ENCODE assay signal across 18 cellular contexts in genomic region chr16:3554351-3554928, GRCh38. TPM values are rescaled to one million over a fixed set of nuclear protein-coding genes. Genes with fewer than 3 reads are reported as not detected.
DNase-seq lines count a peak whose midpoint lies in the region; ATAC-seq and TF ChIP-seq lines count a peak whose summit lies in the region.
"Had no signal": no experiment of that assay in that cellular context is flagged by ENCODE, and none has a peak within 500 bp of the region (broad histone marks: within the 10 kb centered on the region; RNA-seq: fewer than 3 reads in every experiment).

No MANE protein-coding gene starts in this region.

- H3K23me2 ChIP-seq in H9 (ENCODE audit: insufficient read length, low read depth, low read length, poor library complexity, severe bottlenecking), result peaks cover 5% of the 10 kb centered on the region

- H3K23ac ChIP-seq in H9 (ENCODE audit: insufficient read length, low read depth, low read length) (no peak overlapping the region), mesendoderm (ENCODE audit: low read length) (no peak overlapping the region)

- H2BK15ac ChIP-seq in H9 (ENCODE audit: low read depth, low read length) (no peak overlapping the region), mesendoderm (replicated peaks; ENCODE audit: low read depth) (no peak overlapping the region)

- H3K14ac ChIP-seq in H9 (ENCODE audit: insufficient read depth, low read length), result peak overlapping the region; percentile 64; the same call in 1 of the 2 replicates

- peaks cover 5% of the 10 kb centered on the region for H3K4me1 Mint-ChIP-seq in CD4-positive, alpha-beta T cell (ENCODE audit: low read depth)
- H3K4me1 Mint-ChIP-seq in H9 (peaks cover 36 to 38% of the 10 kb centered on the region in 2 experiments), WTC11 (peaks cover 34% of the 10 kb centered on the region)

- H3K79me1 ChIP-seq in H9 (ENCODE audit: insufficient read depth, low read depth, low read length, poor library complexity, severe bottlenecking) (no peaks in the 10 kb centered on the region), mesendoderm (ENCODE audit: low read length) (no peaks in the 10 kb centered on the region)

- H3K4me3 Mint-ChIP-seq in CD4-positive, alpha-beta T cell, result no peak overlapping the region
- H3K4me3 Mint-ChIP-seq in H9 (peak overlapping the region; percentile 19 to 48; a peak in 3 of 5 replicates), WTC11 (peak overlapping the region; percentile 7; the same call in 1 of the 2 replicates)

- no peaks in the 10 kb centered on the region for H3K27me3 Mint-ChIP-seq in CD4-positive, alpha-beta T cell
- H3K27me3 Mint-ChIP-seq in H9 (ENCODE audit: low read depth) (peaks cover 52% of the 10 kb centered on the region), WTC11 (ENCODE audit: low read depth) (peaks cover 52% of the 10 kb centered on the region)

- H4K91ac ChIP-seq in H9 (ENCODE audit: insufficient read length, low read depth, low read length), result no peak overlapping the region

- no peaks in the 10 kb centered on the region for H3K9me3 Mint-ChIP-seq in CD4-positive, alpha-beta T cell
- H3K9me3 Mint-ChIP-seq in H9 (peaks cover 5 to 6% of the 10 kb centered on the region in 2 experiments; a peak in 3 of 5 replicates), WTC11 (peaks cover 17% of the 10 kb centered on the region)

- POLR2A ChIA-PET in CD4-positive, alpha-beta T cell (lab: Charles Lee), result interaction anchor here (1.1 kb wide), 1 partner anchor 45 kb away, joined by 4 read pairs; no protein-coding TSS in a partner anchor
- POLR2A ChIA-PET in WTC11 (lab: Charles Lee), result no interaction called here

- H3K36me3 Mint-ChIP-seq in CD4-positive, alpha-beta T cell (ENCODE audit: low read depth), result peaks cover 83% of the 10 kb centered on the region
- H3K36me3 Mint-ChIP-seq in H9 (ENCODE audit: insufficient read depth in 1 of 3, low read depth in 3 of 3) (peaks cover 0 to 20% (median 9%) of the 10 kb centered on the region in 3 experiments; a peak in 5 of 7 replicates), WTC11 (no peaks in the 10 kb centered on the region)

- no peak overlapping the region for H2AK5ac ChIP-seq in H9 (ENCODE audit: insufficient read length, low read length)
- peak overlapping the region; percentile 43 for H2AK5ac ChIP-seq in mesendoderm (ENCODE audit: low read length)

- H3K18ac ChIP-seq in H9 (ENCODE audit: insufficient read length, low read depth, low read length), result no peak overlapping the region
- H3K18ac ChIP-seq in mesendoderm (ENCODE audit: low read length), result no peak overlapping the region

- H4K8ac ChIP-seq in H9 (replicated peaks; ENCODE audit: insufficient read length, low read depth, low read length) (no peak overlapping the region), mesendoderm (ENCODE audit: low read depth, low read length) (no peak overlapping the region)

- no peak overlapping the region for H3K9ac ChIP-seq in H9 (ENCODE audit: extremely low read depth, insufficient read length, low read length)
- no peak overlapping the region for H3K9ac ChIP-seq in mesendoderm (ENCODE audit: low read length)
- H3K9ac ChIP-seq: BLaER1 had no signal

- no peaks in the 10 kb centered on the region for H3K79me2 ChIP-seq in H9 (ENCODE audit: insufficient read depth, low read length)
- no peaks in the 10 kb centered on the region for H3K79me2 ChIP-seq in mesendoderm (ENCODE audit: control insufficient read depth, insufficient read depth, low read length)

- H3K27me3 ChIP-seq in CD4-positive, alpha-beta T cell (ENCODE audit: control insufficient read depth, insufficient read depth, low read length), result no peaks in the 10 kb centered on the region
- no peaks in the 10 kb centered on the region for H3K27me3 ChIP-seq in H9 (ENCODE audit: insufficient read depth, low read length)
- H3K27me3 ChIP-seq in mesendoderm (ENCODE audit: insufficient read depth, low read length, poor library complexity), result no peaks in the 10 kb centered on the region
- H3K27me3 ChIP-seq: BLaER1 had no signal

- H3K56ac ChIP-seq in H9 (ENCODE audit: insufficient read length, low read depth, low read length), result no peak overlapping the region
- no peak overlapping the region for H3K56ac ChIP-seq in mesendoderm (ENCODE audit: low read length)

- peak overlapping the region; percentile 15 for H3K27ac ChIP-seq in CD4-positive, alpha-beta T cell (ENCODE audit: low read depth, low read length)
- H3K27ac ChIP-seq in H9 (ENCODE audit: insufficient read length, low read depth, low read length), result no peak overlapping the region
- H3K27ac ChIP-seq in mesendoderm (ENCODE audit: low read depth, low read length), result no peak overlapping the region
- H3K27ac ChIP-seq: BLaER1 had no signal

- H2AFZ ChIP-seq in H9 (ENCODE audit: low read length), result no peak overlapping the region

- TF ChIP-seq CTCF in CD4-positive, alpha-beta T cell (IDR thresholded peaks at IDR 0.05), result no peak
- no peak for TF ChIP-seq CTCF in H9 (conservative IDR thresholded peaks at IDR 0.05)
- no peak for TF ChIP-seq CTCF in WTC11 (IDR thresholded peaks at IDR 0.05)

- CTCF ChIA-PET in CD4-positive, alpha-beta T cell (lab: Charles Lee), result no interaction called here
- CTCF ChIA-PET in WTC11 (lab: Charles Lee), result interaction anchor here (1.0 kb wide), 1 partner anchor 100 kb away, joined by 3 read pairs; no protein-coding TSS in a partner anchor

- intact Hi-C loops in CD4-positive, alpha-beta T cell (cut with DNase I, micrococcal nuclease), result no loop called here

- no peak for DNase-seq in CD4-positive, alpha-beta T cell
- peak; percentile 66 for DNase-seq in H9
- no peak for DNase-seq in WTC11 (ENCODE audit: low spot score)
- DNase-seq in mesendoderm, result no peak
- no peak for DNase-seq in stimulated activated CD4-positive, alpha-beta T cell treated with anti-CD3 and anti-CD28 coated beads, Interleukin-2, amount 100 ng/mL, for 24 hours
- no peak for DNase-seq in stimulated activated CD4-positive, alpha-beta T cell treated with anti-CD3 and anti-CD28 coated beads, Interleukin-12 subunit alpha, Interleukin-12 subunit beta, amount 100 ng/mL, for 4 hours
- no peak for DNase-seq in SIG-M5 (lab: John Stamatoyannopoulos, UW)
- DNase-seq: H7, IMR-90, NCI-H1417, NCI-H1930, NCI-H446 treated with DMSO at 0.1 percent for 48 hours, NCI-H69 had no signal

- H2BK20ac ChIP-seq in H9 (ENCODE audit: low read depth, low read length, poor library complexity, severe bottlenecking), result no peak overlapping the region

- no peak for ATAC-seq in CD4-positive, alpha-beta T cell (ENCODE audit: poor library complexity)
- peak; percentile 40 for ATAC-seq in WTC11
- ATAC-seq: Right ventricle myocardium inferior had no signal

- H2BK120ac ChIP-seq in H9 (ENCODE audit: low read depth, low read length, poor library complexity, severe bottlenecking) (no peak overlapping the region), mesendoderm (ENCODE audit: low read depth, low read length) (no peak overlapping the region)

- peak overlapping the region; percentile 30 for H3K27ac Mint-ChIP-seq in CD4-positive, alpha-beta T cell
- H3K27ac Mint-ChIP-seq in H9, result peak overlapping the region; percentile 50 to 85 (median 57); a peak in 5 of 7 replicates
- H3K27ac Mint-ChIP-seq in WTC11, result peak overlapping the region; percentile 91

- H3K4ac ChIP-seq in H9 (ENCODE audit: low read depth, low read length), result no peak overlapping the region
- no peak overlapping the region for H3K4ac ChIP-seq in mesendoderm (ENCODE audit: low read depth, low read length)

- H3K4me1 ChIP-seq in H9 (ENCODE audit: insufficient read depth, low read length), result peaks cover 4% of the 10 kb centered on the region; the same call in 1 of the 2 replicates
- H3K4me1 ChIP-seq in mesendoderm (ENCODE audit: control insufficient read depth, low read depth, low read length), result peaks cover 8% of the 10 kb centered on the region

- no CpG with 5 or more reads among the region's 7 CpGs for WGBS in H9 (ENCODE audit: extremely low coverage, insufficient read length, low lambda C conversion rate)
- WGBS in mesendoderm (ENCODE audit: extremely low coverage, insufficient coverage, low lambda C conversion rate), result no CpG with 5 or more reads among the region's 7 CpGs

- H2BK12ac ChIP-seq in H9 (ENCODE audit: insufficient read length, low read depth, low read length), result no peak overlapping the region

- no peak overlapping the region for H3K4me2 ChIP-seq in H9 (ENCODE audit: insufficient read depth, insufficient read length, low read length)
- H3K4me2 ChIP-seq in mesendoderm (ENCODE audit: low read length), result no peak overlapping the region

- no peaks in the 10 kb centered on the region for H3K9me3 ChIP-seq in CD4-positive, alpha-beta T cell (ENCODE audit: control insufficient read depth, low read length)
- H3K9me3 ChIP-seq in H9 (ENCODE audit: control insufficient read depth, low read depth, low read length), result no peaks in the 10 kb centered on the region

- no peaks in the 10 kb centered on the region for H4K20me1 ChIP-seq in H9 (ENCODE audit: control insufficient read depth, insufficient read depth, insufficient read length)
- H4K20me1 ChIP-seq: BLaER1 had no signal

- H3K4me3 ChIP-seq in mesendoderm (ENCODE audit: low read length), result no peak overlapping the region
- H3K4me3 ChIP-seq: BLaER1 had no signal

- H2BK5ac ChIP-seq in H9 (ENCODE audit: insufficient read length, low read length) (no peak overlapping the region), mesendoderm (ENCODE audit: low read length) (no peak overlapping the region)

- no peak overlapping the region for H3T11ph ChIP-seq in H9 (ENCODE audit: low read length)

- no peaks in the 10 kb centered on the region for H3K36me3 ChIP-seq in mesendoderm (ENCODE audit: control insufficient read depth, insufficient read depth, low read length)

- H4K5ac ChIP-seq in H9 (ENCODE audit: insufficient read length, low read depth, low read length), result no peak overlapping the region
- no peak overlapping the region for H4K5ac ChIP-seq in mesendoderm (ENCODE audit: low read length)

TF ChIP-seq in WTC11, 78 proteins besides CTCF, POLR2A, EP300 and RAD21 (continues in another document):
- no peak for TF ChIP-seq ETV6 (CRISPR knock-in tag; IDR thresholded peaks at IDR 0.05)

RNA-seq across cellular contexts. Expression of gene NLRC3, which starts 22.8 kb away (rescaled TPM):
- 10 to 100 TPM; 50.4 to 51.5 TPM for total RNA-seq in CD4-positive, alpha-beta T cell
- total RNA-seq in H9 (2021) (0.44 TPM in 2 replicates), WTC11 (2021) (0.23 to 0.66 TPM (median 0.26 TPM) in 3 replicates)
- 0.25 TPM for polyA plus RNA-seq in mesendoderm (2013, experiment 1 of 2)
- 0.20 TPM for polyA plus RNA-seq in mesendoderm (2013, experiment 2 of 2)
- total RNA-seq: IMR-90, M059J had no signal
- polyA plus RNA-seq: IMR-90 had no signal

RNA-seq across cellular contexts. Expression of gene CLUAP1, which starts 53.6 kb away (rescaled TPM):
- total RNA-seq in CD4-positive, alpha-beta T cell, result 10 to 100 TPM; 12.0 to 14.2 TPM
- total RNA-seq in H9 (2021), result 10.6 and 13.4 TPM in 2 replicates
- 11.1 to 13.7 TPM (median 12.6 TPM) in 3 replicates for total RNA-seq in WTC11 (2021)
- 5.8 TPM for polyA plus RNA-seq in mesendoderm (2013, experiment 1 of 2)
- 5.9 TPM for polyA plus RNA-seq in mesendoderm (2013, experiment 2 of 2)

RNA-seq across cellular contexts. Expression of gene SLX4, which starts 57.0 kb away (rescaled TPM):
- total RNA-seq in CD4-positive, alpha-beta T cell, result 1 to 10 TPM; 5.1 to 5.2 TPM
- total RNA-seq in H9 (2021), result 9.9 and 10.0 TPM in 2 replicates
- 16.3 to 18.0 TPM (median 16.7 TPM) in 3 replicates for total RNA-seq in WTC11 (2021)
- 4.6 TPM for polyA plus RNA-seq in mesendoderm (2013, experiment 1 of 2)
- 4.7 TPM for polyA plus RNA-seq in mesendoderm (2013, experiment 2 of 2)

RNA-seq across cellular contexts. Expression of gene C16orf90, which starts 59.2 kb away (rescaled TPM):
- not detected for total RNA-seq in CD4-positive, alpha-beta T cell
- total RNA-seq in H9 (2021) (not detected in 2 replicates), WTC11 (2021) (not detected in 3 replicates)
- polyA plus RNA-seq in mesendoderm (2013, experiment 1 of 2), result not detected
- polyA plus RNA-seq in mesendoderm (2013, experiment 2 of 2), result not detected
- total RNA-seq: A673, H7, IMR-90, M059J, OCI-LY7, Right ventricle myocardium inferior had no signal
- polyA plus RNA-seq: IMR-90 had no signal

Comparison
In these comparisons a context has a peak if more than half of its experiments do, and no peak if none do; other contexts are left out.
1. H3K27ac Mint-ChIP-seq: peak in every context shown above with its lines; median percentile 91 in WTC11; 57 in H9; 30 in CD4-positive, alpha-beta T cell.
2. RNA of gene NLRC3, which starts 22.8 kb away (total RNA-seq): 50.4 to 51.5 TPM in CD4-positive, alpha-beta T cell; 0.44 TPM in H9 and 0.23 to 0.66 TPM in WTC11; every median in the first group is over 10 times any median in the second.